25 cellular contexts compared by ENCODE assay signal in the genomic region with DNA sequence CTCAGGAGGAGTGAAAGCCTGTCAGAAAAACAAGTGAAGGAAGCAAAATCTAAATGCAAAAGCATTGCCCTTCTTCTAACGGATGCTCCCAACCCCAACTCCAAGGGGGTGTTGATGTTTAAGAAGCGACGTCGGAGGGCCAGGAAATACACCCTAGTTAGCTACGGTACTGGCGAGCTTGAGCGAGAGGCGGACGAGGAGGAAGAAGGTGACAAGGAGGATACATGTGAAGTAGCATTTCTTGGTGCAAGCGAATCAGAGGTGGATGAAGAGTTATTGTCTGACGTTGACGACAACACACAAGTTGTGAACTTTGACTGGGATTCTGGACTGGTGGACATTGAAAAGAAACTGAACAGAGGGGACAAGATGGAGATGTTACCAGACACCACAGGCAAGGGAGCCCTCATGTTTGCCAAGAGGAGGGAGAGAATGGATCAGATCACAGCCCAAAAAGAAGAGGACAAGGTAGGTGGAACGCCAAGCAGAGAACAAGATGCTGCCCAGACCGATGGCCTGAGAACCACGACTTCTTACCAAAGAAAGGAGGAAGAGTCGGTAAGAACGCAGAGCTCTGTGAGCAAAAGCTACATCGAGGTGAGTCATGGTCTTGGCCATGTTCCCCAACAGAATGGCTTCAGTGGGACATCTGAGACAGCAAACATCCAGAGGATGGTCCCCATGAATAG.
DNase-seq lines count a peak whose midpoint lies in the region; ATAC-seq and TF ChIP-seq lines count a peak whose summit lies in the region.
"Had no signal": no experiment of that assay in that cellular context is flagged by ENCODE, and none has a peak within 500 bp of the region (broad histone marks: within the 10 kb centered on the region; RNA-seq: fewer than 3 reads in every experiment).

No MANE protein-coding gene starts in this region.

- no peaks in the 10 kb centered on the region for H3K4me1 Mint-ChIP-seq in naive thymus-derived CD4-positive, alpha-beta T cell
- H3K4me1 Mint-ChIP-seq: natural killer cell; stimulated activated memory B cell treated with anti-CD40 and anti-IgM and Interleukin-4, amounts not matched to agents 10 μg/mL and 1 μg/mL and 100 μg/mL, for 72 hours had no signal

- H3K27ac ChIP-seq in esophagus squamous epithelium (peak overlapping the region; percentile 45 to 93 (median 89)), sigmoid colon (peak overlapping the region; percentile 84 to 98 (median 94)), uterus (peak overlapping the region; percentile 93 to 99)
- no peak overlapping the region for H3K27ac ChIP-seq in naive thymus-derived CD4-positive, alpha-beta T cell (ENCODE audit: low read depth, low read length)
- H3K27ac ChIP-seq: testis, WERI-Rb-1 had no signal

- H3K27me3 Mint-ChIP-seq in naive thymus-derived CD4-positive, alpha-beta T cell = peaks cover 0 to 6% (median 0%) of the 10 kb centered on the region in 5 donors
- H3K27me3 Mint-ChIP-seq: stimulated activated memory B cell treated with anti-CD40 and anti-IgM and Interleukin-4, amounts not matched to agents 10 μg/mL and 1 μg/mL and 100 μg/mL, for 72 hours had no signal

- TF ChIP-seq CTCF in esophagus squamous epithelium (IDR thresholded peaks at IDR 0.05) = no peak
- TF ChIP-seq CTCF in sigmoid colon (IDR thresholded peaks at IDR 0.05) = no peak
- TF ChIP-seq CTCF in uterus (IDR thresholded peaks at IDR 0.05) = no peak

- POLR2A ChIA-PET in naive thymus-derived CD4-positive, alpha-beta T cell (lab: Charles Lee) = no interaction called here

- no peaks in the 10 kb centered on the region for H3K9me3 ChIP-seq in esophagus squamous epithelium
- H3K9me3 ChIP-seq in sigmoid colon = no peaks in the 10 kb centered on the region
- H3K9me3 ChIP-seq in uterus = no peaks in the 10 kb centered on the region
- H3K9me3 ChIP-seq in naive thymus-derived CD4-positive, alpha-beta T cell (ENCODE audit: control insufficient read depth in 2 of 3, low read length in 3 of 3) = no peaks in the 10 kb centered on the region
- H3K9me3 ChIP-seq: Caco-2, HAP-1, left ventricle myocardium inferior, testis had no signal

- DNase-seq in amniotic epithelial cell (ENCODE audit: low read depth) (peak; percentile 59), esophagus squamous epithelium (lab: John Stamatoyannopoulos, UW) (no peak), sigmoid colon (no peak), uterus (no peak)
- no peak for DNase-seq in central memory CD4-positive, alpha-beta T cell
- DNase-seq in naive thymus-derived CD4-positive, alpha-beta T cell = no peak
- DNase-seq: activated naive CD4-positive, alpha-beta T cell treated with anti-CD3 and anti-CD28 coated beads for 36 hours; C1 segment of cervical spinal cord; Caco-2; DMS79 treated with DMSO at 0.1 percent for 48 hours; GF-D8; left ventricle myocardium inferior; natural killer cell; NCI-H1105 treated with DMSO at 0.1 percent for 48 hours; NCI-H2029; NCI-H69; SIG-M5; stimulated activated CD4-positive, alpha-beta T cell treated with anti-CD3 and anti-CD28 coated beads, Interleukin-4, amount 100 ng/mL, for 24 hours; T1000; testis; WERI-Rb-1 had no signal

- WGBS in esophagus squamous epithelium, 2 donors = 83 to 85% methylated on average over 18 of the region's 18 CpGs
- 92 to 97% methylated on average over 18 of the region's 18 CpGs for WGBS in sigmoid colon, 2 donors

- TF ChIP-seq POLR2A in esophagus squamous epithelium (IDR thresholded peaks at IDR 0.05) (no peak), sigmoid colon (IDR thresholded peaks at IDR 0.05) (no peak), uterus (IDR thresholded peaks at IDR 0.05) (no peak)

- H3K27ac Mint-ChIP-seq in naive thymus-derived CD4-positive, alpha-beta T cell = peak overlapping the region in 1 of 9 donors; percentile 32
- H3K27ac Mint-ChIP-seq: activated naive CD4-positive, alpha-beta T cell treated with anti-CD3 and anti-CD28 coated beads for 36 hours; natural killer cell; stimulated activated memory B cell treated with anti-CD40 and anti-IgM and Interleukin-4, amounts not matched to agents 10 μg/mL and 1 μg/mL and 100 μg/mL, for 72 hours had no signal

- H3K36me3 Mint-ChIP-seq in naive thymus-derived CD4-positive, alpha-beta T cell = peaks cover 0 to 7% (median 0%) of the 10 kb centered on the region in 5 donors
- H3K36me3 Mint-ChIP-seq: natural killer cell; stimulated activated memory B cell treated with anti-CD40 and anti-IgM and Interleukin-4, amounts not matched to agents 10 μg/mL and 1 μg/mL and 100 μg/mL, for 72 hours had no signal

- H3K4me1 ChIP-seq in esophagus squamous epithelium (peaks cover 0 to 32% (median 3%) of the 10 kb centered on the region in 3 donors), sigmoid colon (peaks cover 0 to 36% (median 23%) of the 10 kb centered on the region in 4 donors), uterus (peaks cover 3 to 7% of the 10 kb centered on the region in 2 donors)
- no peaks in the 10 kb centered on the region for H3K4me1 ChIP-seq in naive thymus-derived CD4-positive, alpha-beta T cell (ENCODE audit: control insufficient read depth in 2 of 2, insufficient read depth in 2 of 2, low read length in 2 of 2)
- H3K4me1 ChIP-seq: testis had no signal

- intact Hi-C loops in esophagus squamous epithelium (cut with DNase I) (loop anchor here (10.0 kb wide), 1 partner anchor 45 kb away; no protein-coding TSS in a partner anchor), sigmoid colon (cut with DNase I) (loop anchor here (2.0 to 5.0 kb wide), 3 partner anchors 37 to 268 kb away; no protein-coding TSS in a partner anchor), uterus (cut with DNase I; ENCODE audit: low total_unique reads) (loop anchor here (10.0 kb wide), 1 partner anchor 45 kb away; no protein-coding TSS in a partner anchor)
- intact Hi-C loops in naive thymus-derived CD4-positive, alpha-beta T cell (cut with micrococcal nuclease) = no loop called here

- CTCF ChIA-PET in naive thymus-derived CD4-positive, alpha-beta T cell (lab: Charles Lee) = no interaction called here

- no peak overlapping the region for H3K4me3 Mint-ChIP-seq in naive thymus-derived CD4-positive, alpha-beta T cell
- H3K4me3 Mint-ChIP-seq: activated naive CD4-positive, alpha-beta T cell treated with anti-CD3 and anti-CD28 coated beads for 36 hours; natural killer cell; stimulated activated memory B cell treated with anti-CD40 and anti-IgM and Interleukin-4, amounts not matched to agents 10 μg/mL and 1 μg/mL and 100 μg/mL, for 72 hours had no signal

- H3K36me3 ChIP-seq in esophagus squamous epithelium = peaks cover 6 to 34% (median 8%) of the 10 kb centered on the region in 3 donors
- H3K36me3 ChIP-seq in sigmoid colon = peaks cover 22 to 55% (median 36%) of the 10 kb centered on the region in 4 donors
- H3K36me3 ChIP-seq in uterus = no peaks in the 10 kb centered on the region
- H3K36me3 ChIP-seq in naive thymus-derived CD4-positive, alpha-beta T cell (ENCODE audit: control insufficient read depth in 2 of 3, insufficient read depth in 3 of 3, low read length in 3 of 3) = no peaks in the 10 kb centered on the region
- H3K36me3 ChIP-seq: HAP-1, WERI-Rb-1 had no signal

- H3K9me3 Mint-ChIP-seq in naive thymus-derived CD4-positive, alpha-beta T cell = no peaks in the 10 kb centered on the region
- H3K9me3 Mint-ChIP-seq: activated naive CD4-positive, alpha-beta T cell treated with anti-CD3 and anti-CD28 coated beads for 36 hours; natural killer cell; stimulated activated memory B cell treated with anti-CD40 and anti-IgM and Interleukin-4, amounts not matched to agents 10 μg/mL and 1 μg/mL and 100 μg/mL, for 72 hours had no signal

- H3K27me3 ChIP-seq in esophagus squamous epithelium (no peaks in the 10 kb centered on the region), sigmoid colon (no peaks in the 10 kb centered on the region), uterus (no peaks in the 10 kb centered on the region)
- no peaks in the 10 kb centered on the region for H3K27me3 ChIP-seq in naive thymus-derived CD4-positive, alpha-beta T cell (ENCODE audit: control insufficient read depth in 2 of 2, insufficient read depth in 2 of 2, low read length in 2 of 2)
- H3K27me3 ChIP-seq: testis had no signal

- no peak for ATAC-seq in activated CD4-positive, CD25-positive, alpha-beta regulatory T cell treated with anti-CD3 and anti-CD28 coated beads, Interleukin-2, amount 50 U/mL, for 24 hours
- ATAC-seq in naive thymus-derived CD4-positive, alpha-beta T cell = no peak
- ATAC-seq: natural killer cell; Panc1; stimulated activated memory B cell treated with anti-CD40 and anti-IgM and Interleukin-4, amounts not matched to agents 10 μg/mL and 1 μg/mL and 100 μg/mL, for 72 hours had no signal

- no peak for TF ChIP-seq EP300 in sigmoid colon (IDR thresholded peaks at IDR 0.05)

- H3K4me3 ChIP-seq in esophagus squamous epithelium (peak overlapping the region; percentile 15 to 61 (median 41)), sigmoid colon (peak overlapping the region; percentile 39 to 55 (median 50)), uterus (peak overlapping the region; percentile 14 to 31)
- no peak overlapping the region for H3K4me3 ChIP-seq in naive thymus-derived CD4-positive, alpha-beta T cell (ENCODE audit: low read length)
- H3K4me3 ChIP-seq: HAP-1, left ventricle myocardium inferior, testis had no signal

Comparison
In these comparisons a context has a peak if more than half of its experiments do, and no peak if none do; other contexts are left out.
1. intact Hi-C loops: an anchor here in esophagus squamous epithelium (10.0 kb wide), sigmoid colon (2.0 to 5.0 kb wide) and uterus (10.0 kb wide); none called in naive thymus-derived CD4-positive, alpha-beta T cell.